In genomic region chr14:77825895-77826519, GRCh38 we compare ENCODE assay signal across 1 cellular context.
TF ChIP-seq lines count a peak whose summit lies in the region.

No MANE protein-coding gene starts in this region.

TF ChIP-seq in K562, 482 proteins besides CTCF, POLR2A, EP300 and RAD21 (continued from another document and continues in another):
- TF ChIP-seq PKNOX1 (IDR thresholded peaks at IDR 0.05) (peak; percentile 91), ZBTB1 (CRISPR knock-in tag; IDR thresholded peaks at IDR 0.05; ENCODE audit: borderline replicate concordance, low read depth) (no peak), SMARCC2 (IDR thresholded peaks at IDR 0.05; ENCODE audit: low read depth) (peak; percentile 44; the same call in 1 of the 2 replicates), ZNF79 (CRISPR knock-in tag; IDR thresholded peaks at IDR 0.05; ENCODE audit: low read depth) (no peak), LCOR (CRISPR knock-in tag; IDR thresholded peaks at IDR 0.05) (peak; percentile 92), RAD51 (IDR thresholded peaks at IDR 0.05; ENCODE audit: borderline replicate concordance, low read depth) (peak; percentile 85), POLR2AphosphoS5 (IDR thresholded peaks at IDR 0.05; ENCODE audit: control insufficient read depth, insufficient read depth, low read depth, low read length) (peak; percentile 77; the same call in 1 of the 2 replicates), HMBOX1 (IDR thresholded peaks at IDR 0.05) (peak; percentile 71), NFIC (IDR thresholded peaks at IDR 0.05) (peak; percentile 72; the same call in 1 of the 2 replicates), CHCHD3 (CRISPR knock-in tag; IDR thresholded peaks at IDR 0.05) (no peak), CCNT2 (IDR thresholded peaks at IDR 0.05; ENCODE audit: borderline replicate concordance, extremely low read depth, insufficient read length, low read depth, low read length) (peak; percentile 66), ELF2 (CRISPR knock-in tag; IDR thresholded peaks at IDR 0.05) (no peak), ZNF766 (CRISPR knock-in tag; conservative IDR thresholded peaks at IDR 0.05) (peak; percentile 67; the same call in 1 of the 2 replicates), CC2D1A (IDR thresholded peaks at IDR 0.05) (peak; percentile 36; the same call in 1 of the 2 replicates), MTF1 (CRISPR knock-in tag; IDR thresholded peaks at IDR 0.05; ENCODE audit: borderline replicate concordance) (0 out of 2 replicates have a peak, but pooled peaks have one; percentile 37), SOX6 (IDR thresholded peaks at IDR 0.05) (peak; percentile 75), JUND (IDR thresholded peaks at IDR 0.05; ENCODE audit: borderline replicate concordance, low read depth, low read length) (peak; percentile 53; the same call in 1 of the 2 replicates), JUND (tag; IDR thresholded peaks at IDR 0.05; ENCODE audit: borderline replicate concordance, low read depth, low read length) (peak; percentile 66; the same call in 2 of the 3 replicates), CTBP1 (IDR thresholded peaks at IDR 0.05; ENCODE audit: borderline replicate concordance) (peak; percentile 93), TAF9B (IDR thresholded peaks at IDR 0.05; ENCODE audit: partially characterized antibody) (peak; percentile 62), ZKSCAN8 (CRISPR knock-in tag; IDR thresholded peaks at IDR 0.05) (0 out of 2 replicates have a peak, but pooled peaks have one; percentile 47), TSC22D4 (tag; IDR thresholded peaks at IDR 0.05) (no peak), NR4A1 (CRISPR knock-in tag; IDR thresholded peaks at IDR 0.05) (peak; percentile 72; the same call in 1 of the 2 replicates), NR4A1 (tag; IDR thresholded peaks at IDR 0.05) (peak; percentile 90), ARNT (IDR thresholded peaks at IDR 0.05) (0 out of 4 replicates have a peak, but pooled peaks of 1 of the 2 experiments have one; percentile 63), FOS (IDR thresholded peaks at IDR 0.05; ENCODE audit: extremely low read depth, insufficient read length) (no peak), ATF1 (CRISPR knock-in tag; IDR thresholded peaks at IDR 0.05) (no peak), ATF1 (tag; IDR thresholded peaks at IDR 0.05) (peak; percentile 74), DPF2 (IDR thresholded peaks at IDR 0.05) (peak; percentile 91), PML (IDR thresholded peaks at IDR 0.05; ENCODE audit: low read length) (peak; percentile 47; the same call in 1 of the 2 replicates), NBN (IDR thresholded peaks at IDR 0.05; ENCODE audit: low read depth) (peak; percentile 64; the same call in 1 of the 2 replicates), VEZF1 (CRISPR knock-in tag; IDR thresholded peaks at IDR 0.05) (peak; percentile 58), KDM1A (IDR thresholded peaks at IDR 0.05) (peak; percentile 50 to 60; a peak in 2 of 4 replicates), ZNF583 (CRISPR knock-in tag; IDR thresholded peaks at IDR 0.05) (peak; percentile 91)
- TF ChIP-seq, protein P1, sequence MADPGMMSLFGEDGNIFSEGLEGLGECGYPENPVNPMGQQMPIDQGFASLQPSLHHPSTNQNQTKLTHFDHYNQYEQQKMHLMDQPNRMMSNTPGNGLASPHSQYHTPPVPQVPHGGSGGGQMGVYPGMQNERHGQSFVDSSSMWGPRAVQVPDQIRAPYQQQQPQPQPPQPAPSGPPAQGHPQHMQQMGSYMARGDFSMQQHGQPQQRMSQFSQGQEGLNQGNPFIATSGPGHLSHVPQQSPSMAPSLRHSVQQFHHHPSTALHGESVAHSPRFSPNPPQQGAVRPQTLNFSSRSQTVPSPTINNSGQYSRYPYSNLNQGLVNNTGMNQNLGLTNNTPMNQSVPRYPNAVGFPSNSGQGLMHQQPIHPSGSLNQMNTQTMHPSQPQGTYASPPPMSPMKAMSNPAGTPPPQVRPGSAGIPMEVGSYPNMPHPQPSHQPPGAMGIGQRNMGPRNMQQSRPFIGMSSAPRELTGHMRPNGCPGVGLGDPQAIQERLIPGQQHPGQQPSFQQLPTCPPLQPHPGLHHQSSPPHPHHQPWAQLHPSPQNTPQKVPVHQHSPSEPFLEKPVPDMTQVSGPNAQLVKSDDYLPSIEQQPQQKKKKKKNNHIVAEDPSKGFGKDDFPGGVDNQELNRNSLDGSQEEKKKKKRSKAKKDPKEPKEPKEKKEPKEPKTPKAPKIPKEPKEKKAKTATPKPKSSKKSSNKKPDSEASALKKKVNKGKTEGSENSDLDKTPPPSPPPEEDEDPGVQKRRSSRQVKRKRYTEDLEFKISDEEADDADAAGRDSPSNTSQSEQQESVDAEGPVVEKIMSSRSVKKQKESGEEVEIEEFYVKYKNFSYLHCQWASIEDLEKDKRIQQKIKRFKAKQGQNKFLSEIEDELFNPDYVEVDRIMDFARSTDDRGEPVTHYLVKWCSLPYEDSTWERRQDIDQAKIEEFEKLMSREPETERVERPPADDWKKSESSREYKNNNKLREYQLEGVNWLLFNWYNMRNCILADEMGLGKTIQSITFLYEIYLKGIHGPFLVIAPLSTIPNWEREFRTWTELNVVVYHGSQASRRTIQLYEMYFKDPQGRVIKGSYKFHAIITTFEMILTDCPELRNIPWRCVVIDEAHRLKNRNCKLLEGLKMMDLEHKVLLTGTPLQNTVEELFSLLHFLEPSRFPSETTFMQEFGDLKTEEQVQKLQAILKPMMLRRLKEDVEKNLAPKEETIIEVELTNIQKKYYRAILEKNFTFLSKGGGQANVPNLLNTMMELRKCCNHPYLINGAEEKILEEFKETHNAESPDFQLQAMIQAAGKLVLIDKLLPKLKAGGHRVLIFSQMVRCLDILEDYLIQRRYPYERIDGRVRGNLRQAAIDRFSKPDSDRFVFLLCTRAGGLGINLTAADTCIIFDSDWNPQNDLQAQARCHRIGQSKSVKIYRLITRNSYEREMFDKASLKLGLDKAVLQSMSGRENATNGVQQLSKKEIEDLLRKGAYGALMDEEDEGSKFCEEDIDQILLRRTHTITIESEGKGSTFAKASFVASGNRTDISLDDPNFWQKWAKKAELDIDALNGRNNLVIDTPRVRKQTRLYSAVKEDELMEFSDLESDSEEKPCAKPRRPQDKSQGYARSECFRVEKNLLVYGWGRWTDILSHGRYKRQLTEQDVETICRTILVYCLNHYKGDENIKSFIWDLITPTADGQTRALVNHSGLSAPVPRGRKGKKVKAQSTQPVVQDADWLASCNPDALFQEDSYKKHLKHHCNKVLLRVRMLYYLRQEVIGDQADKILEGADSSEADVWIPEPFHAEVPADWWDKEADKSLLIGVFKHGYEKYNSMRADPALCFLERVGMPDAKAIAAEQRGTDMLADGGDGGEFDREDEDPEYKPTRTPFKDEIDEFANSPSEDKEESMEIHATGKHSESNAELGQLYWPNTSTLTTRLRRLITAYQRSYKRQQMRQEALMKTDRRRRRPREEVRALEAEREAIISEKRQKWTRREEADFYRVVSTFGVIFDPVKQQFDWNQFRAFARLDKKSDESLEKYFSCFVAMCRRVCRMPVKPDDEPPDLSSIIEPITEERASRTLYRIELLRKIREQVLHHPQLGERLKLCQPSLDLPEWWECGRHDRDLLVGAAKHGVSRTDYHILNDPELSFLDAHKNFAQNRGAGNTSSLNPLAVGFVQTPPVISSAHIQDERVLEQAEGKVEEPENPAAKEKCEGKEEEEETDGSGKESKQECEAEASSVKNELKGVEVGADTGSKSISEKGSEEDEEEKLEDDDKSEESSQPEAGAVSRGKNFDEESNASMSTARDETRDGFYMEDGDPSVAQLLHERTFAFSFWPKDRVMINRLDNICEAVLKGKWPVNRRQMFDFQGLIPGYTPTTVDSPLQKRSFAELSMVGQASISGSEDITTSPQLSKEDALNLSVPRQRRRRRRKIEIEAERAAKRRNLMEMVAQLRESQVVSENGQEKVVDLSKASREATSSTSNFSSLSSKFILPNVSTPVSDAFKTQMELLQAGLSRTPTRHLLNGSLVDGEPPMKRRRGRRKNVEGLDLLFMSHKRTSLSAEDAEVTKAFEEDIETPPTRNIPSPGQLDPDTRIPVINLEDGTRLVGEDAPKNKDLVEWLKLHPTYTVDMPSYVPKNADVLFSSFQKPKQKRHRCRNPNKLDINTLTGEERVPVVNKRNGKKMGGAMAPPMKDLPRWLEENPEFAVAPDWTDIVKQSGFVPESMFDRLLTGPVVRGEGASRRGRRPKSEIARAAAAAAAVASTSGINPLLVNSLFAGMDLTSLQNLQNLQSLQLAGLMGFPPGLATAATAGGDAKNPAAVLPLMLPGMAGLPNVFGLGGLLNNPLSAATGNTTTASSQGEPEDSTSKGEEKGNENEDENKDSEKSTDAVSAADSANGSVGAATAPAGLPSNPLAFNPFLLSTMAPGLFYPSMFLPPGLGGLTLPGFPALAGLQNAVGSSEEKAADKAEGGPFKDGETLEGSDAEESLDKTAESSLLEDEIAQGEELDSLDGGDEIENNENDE (IDR thresholded peaks at IDR 0.05; ENCODE audit: low read depth, low read length) = no peak
- TF ChIP-seq, protein P2, sequence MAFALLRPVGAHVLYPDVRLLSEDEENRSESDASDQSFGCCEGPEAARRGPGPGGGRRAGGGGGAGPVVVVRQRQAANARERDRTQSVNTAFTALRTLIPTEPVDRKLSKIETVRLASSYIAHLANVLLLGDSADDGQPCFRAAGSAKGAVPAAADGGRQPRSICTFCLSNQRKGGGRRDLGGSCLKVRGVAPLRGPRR (CRISPR knock-in tag; IDR thresholded peaks at IDR 0.05) = peak; percentile 77; the same call in 1 of the 2 replicates
- TF ChIP-seq, protein P3, sequence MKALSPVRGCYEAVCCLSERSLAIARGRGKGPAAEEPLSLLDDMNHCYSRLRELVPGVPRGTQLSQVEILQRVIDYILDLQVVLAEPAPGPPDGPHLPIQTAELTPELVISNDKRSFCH (CRISPR knock-in tag; IDR thresholded peaks at IDR 0.05) = no peak
- TF ChIP-seq, protein P3 (tag; IDR thresholded peaks at IDR 0.05) = peak; percentile 83; the same call in 1 of the 2 replicates
- TF ChIP-seq, protein P4, sequence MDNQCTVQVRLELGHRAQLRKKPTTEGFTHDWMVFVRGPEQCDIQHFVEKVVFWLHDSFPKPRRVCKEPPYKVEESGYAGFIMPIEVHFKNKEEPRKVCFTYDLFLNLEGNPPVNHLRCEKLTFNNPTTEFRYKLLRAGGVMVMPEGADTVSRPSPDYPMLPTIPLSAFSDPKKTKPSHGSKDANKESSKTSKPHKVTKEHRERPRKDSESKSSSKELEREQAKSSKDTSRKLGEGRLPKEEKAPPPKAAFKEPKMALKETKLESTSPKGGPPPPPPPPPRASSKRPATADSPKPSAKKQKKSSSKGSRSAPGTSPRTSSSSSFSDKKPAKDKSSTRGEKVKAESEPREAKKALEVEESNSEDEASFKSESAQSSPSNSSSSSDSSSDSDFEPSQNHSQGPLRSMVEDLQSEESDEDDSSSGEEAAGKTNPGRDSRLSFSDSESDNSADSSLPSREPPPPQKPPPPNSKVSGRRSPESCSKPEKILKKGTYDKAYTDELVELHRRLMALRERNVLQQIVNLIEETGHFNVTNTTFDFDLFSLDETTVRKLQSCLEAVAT (IDR thresholded peaks at IDR 0.05) = no peak
- TF ChIP-seq, protein P5, sequence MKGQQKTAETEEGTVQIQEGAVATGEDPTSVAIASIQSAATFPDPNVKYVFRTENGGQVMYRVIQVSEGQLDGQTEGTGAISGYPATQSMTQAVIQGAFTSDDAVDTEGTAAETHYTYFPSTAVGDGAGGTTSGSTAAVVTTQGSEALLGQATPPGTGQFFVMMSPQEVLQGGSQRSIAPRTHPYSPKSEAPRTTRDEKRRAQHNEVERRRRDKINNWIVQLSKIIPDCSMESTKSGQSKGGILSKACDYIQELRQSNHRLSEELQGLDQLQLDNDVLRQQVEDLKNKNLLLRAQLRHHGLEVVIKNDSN (CRISPR knock-in tag; IDR thresholded peaks at IDR 0.05) = peak; percentile 88
- TF ChIP-seq, protein P6, sequence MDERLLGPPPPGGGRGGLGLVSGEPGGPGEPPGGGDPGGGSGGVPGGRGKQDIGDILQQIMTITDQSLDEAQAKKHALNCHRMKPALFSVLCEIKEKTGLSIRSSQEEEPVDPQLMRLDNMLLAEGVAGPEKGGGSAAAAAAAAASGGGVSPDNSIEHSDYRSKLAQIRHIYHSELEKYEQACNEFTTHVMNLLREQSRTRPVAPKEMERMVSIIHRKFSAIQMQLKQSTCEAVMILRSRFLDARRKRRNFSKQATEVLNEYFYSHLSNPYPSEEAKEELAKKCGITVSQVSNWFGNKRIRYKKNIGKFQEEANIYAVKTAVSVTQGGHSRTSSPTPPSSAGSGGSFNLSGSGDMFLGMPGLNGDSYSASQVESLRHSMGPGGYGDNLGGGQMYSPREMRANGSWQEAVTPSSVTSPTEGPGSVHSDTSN (CRISPR knock-in tag; IDR thresholded peaks at IDR 0.05; ENCODE audit: low read depth) = peak; percentile 38; the same call in 1 of the 2 replicates
- TF ChIP-seq, protein P6 (tag; conservative IDR thresholded peaks at IDR 0.05; ENCODE audit: low read depth) = peak; percentile 69
